In genomic region chr12:128367961-128368360, GRCh38 we compare ENCODE assay signal across 33 cellular contexts.
DNase-seq lines count a peak whose midpoint lies in the region; ATAC-seq and TF ChIP-seq lines count a peak whose summit lies in the region.
"Had no signal": no experiment of that assay in that cellular context is flagged by ENCODE, and none has a peak within 500 bp of the region (broad histone marks: within the 10 kb centered on the region; RNA-seq: fewer than 3 reads in every experiment).

No MANE protein-coding gene starts in this region.

- H3K36me3 Mint-ChIP-seq in neural crest cell (ENCODE audit: low read depth) = no peaks in the 10 kb centered on the region
- H3K36me3 Mint-ChIP-seq: CD14-positive monocyte; CD4-positive, alpha-beta memory T cell; CD4-positive, CD25-positive, alpha-beta regulatory T cell; CD8-positive, alpha-beta T cell had no signal

- no peak overlapping the region for H3K4me2 ChIP-seq in mesenchymal stem cell (ENCODE audit: low read length, poor library complexity, severe bottlenecking)
- H3K4me2 ChIP-seq: A549; BLaER1; BLaER1 treated with 17β-estradiol and CSF1 and Interleukin-3, amounts not matched to agents 10 nM and 100 nM had no signal

- no peak overlapping the region for H3K4me3 ChIP-seq in left ventricle myocardium inferior
- H3K4me3 ChIP-seq in right atrium auricular region = no peak overlapping the region
- H3K4me3 ChIP-seq in mesenchymal stem cell (ENCODE audit: insufficient read depth in 1 of 2, low read depth in 1 of 2, low read length in 2 of 2) = no peak overlapping the region
- H3K4me3 ChIP-seq: A549; BLaER1; BLaER1 treated with 17β-estradiol and CSF1 and Interleukin-3, amounts not matched to agents 10 nM and 100 nM had no signal

- H3K36me3 ChIP-seq in left ventricle myocardium inferior (no peaks in the 10 kb centered on the region), right atrium auricular region (no peaks in the 10 kb centered on the region), mesenchymal stem cell (ENCODE audit: control insufficient read depth in 1 of 2, insufficient read depth in 2 of 2, low read depth in 1 of 2, low read length in 2 of 2) (no peaks in the 10 kb centered on the region)
- H3K36me3 ChIP-seq: BE2C; BLaER1; BLaER1 treated with 17β-estradiol and CSF1 and Interleukin-3, amounts not matched to agents 10 nM and 100 nM had no signal

- no peak overlapping the region for H4K8ac ChIP-seq in mesenchymal stem cell (ENCODE audit: low read length)

- no peak overlapping the region for H3K4ac ChIP-seq in mesenchymal stem cell (ENCODE audit: low read depth in 1 of 2, low read length in 2 of 2)

- H3K23ac ChIP-seq in mesenchymal stem cell (ENCODE audit: low read length in 2 of 2) = no peak overlapping the region

- no peak overlapping the region for H2AK5ac ChIP-seq in mesenchymal stem cell (ENCODE audit: low read length, severe bottlenecking)

- no peak overlapping the region for H2BK12ac ChIP-seq in mesenchymal stem cell (ENCODE audit: low read length in 2 of 2)

- no peak overlapping the region for H4K91ac ChIP-seq in mesenchymal stem cell (ENCODE audit: low read length)

- H3K27ac Mint-ChIP-seq in neural crest cell (ENCODE audit: unreplicated experiment) = peak overlapping the region; percentile 47
- H3K27ac Mint-ChIP-seq: B cell; CD14-positive monocyte; CD4-positive, alpha-beta memory T cell; CD4-positive, alpha-beta T cell; CD4-positive, CD25-positive, alpha-beta regulatory T cell; CD8-positive, alpha-beta T cell had no signal

- no peaks in the 10 kb centered on the region for H3K27me3 Mint-ChIP-seq in neural crest cell (ENCODE audit: low read depth)

- no peaks in the 10 kb centered on the region for H3K79me1 ChIP-seq in mesenchymal stem cell (replicated peaks; ENCODE audit: low read length, poor library complexity, severe bottlenecking)

- H3K4me3 Mint-ChIP-seq in neural crest cell = no peak overlapping the region
- H3K4me3 Mint-ChIP-seq: B cell; CD14-positive monocyte; CD4-positive, alpha-beta memory T cell; CD4-positive, alpha-beta T cell; CD4-positive, CD25-positive, alpha-beta regulatory T cell; CD8-positive, alpha-beta memory T cell; CD8-positive, alpha-beta T cell had no signal

- H2BK120ac ChIP-seq in mesenchymal stem cell (ENCODE audit: low read depth, low read length) = no peak overlapping the region

- H3K27me3 ChIP-seq in left ventricle myocardium inferior (ENCODE audit: low read depth) (peaks cover 71% of the 10 kb centered on the region), right atrium auricular region (no peaks in the 10 kb centered on the region), mesenchymal stem cell (ENCODE audit: control insufficient read depth in 1 of 2, insufficient read depth in 1 of 2, low read length in 2 of 2) (peaks cover 18% of the 10 kb centered on the region in 2 experiments)
- H3K27me3 ChIP-seq: BE2C had no signal

- WGBS in mesenchymal stem cell = 86% methylated on average over 7 of the region's 7 CpGs

- ATAC-seq in Right ventricle myocardium inferior = no peak
- ATAC-seq: A549; CD8-positive, alpha-beta T cell had no signal

- H2BK5ac ChIP-seq in mesenchymal stem cell (ENCODE audit: low read depth, low read length, poor library complexity, severe bottlenecking) = no peak overlapping the region

- H3K9ac ChIP-seq in mesenchymal stem cell (ENCODE audit: low read length) = no peak overlapping the region
- H3K9ac ChIP-seq: BLaER1; BLaER1 treated with 17β-estradiol and CSF1 and Interleukin-3, amounts not matched to agents 10 nM and 100 nM had no signal

- peak; percentile 54 for DNase-seq in cardiac septum (ENCODE audit: low spot score)
- DNase-seq in left ventricle myocardium inferior = no peak
- DNase-seq in right atrium auricular region (ENCODE audit: low spot score) = peak; percentile 21
- DNase-seq in Right ventricle myocardium inferior (ENCODE audit: missing footprints) = no peak
- DNase-seq in neural crest cell (ENCODE audit: low read depth, low spot score) = no peak
- no peak for DNase-seq in mesenchymal stem cell
- DNase-seq: 8988T; ACHN; AML-193; BE2C; C1 segment of cervical spinal cord; Caco-2; Calu3; CD4-positive, alpha-beta memory T cell; CD4-positive, alpha-beta T cell; CD4-positive, CD25-positive, alpha-beta regulatory T cell; CD8-positive, alpha-beta memory T cell; CD8-positive, alpha-beta T cell; COR-L47; DMS 273 treated with DMSO at 0.1 percent for 48 hours; DMS153; DMS53; DMS79; DMS79 treated with DMSO at 0.1 percent for 48 hours; DND-41; EL had no signal

- H3K4me1 ChIP-seq in left ventricle myocardium inferior (peaks cover 11% of the 10 kb centered on the region), right atrium auricular region (peaks cover 0 to 13% of the 10 kb centered on the region in 2 donors), mesenchymal stem cell (ENCODE audit: control insufficient read depth, insufficient read depth, low read depth, low read length) (peaks cover 4% of the 10 kb centered on the region)
- H3K4me1 ChIP-seq: A549, BE2C, Caco-2 had no signal

- H3K9me3 Mint-ChIP-seq in neural crest cell = no peaks in the 10 kb centered on the region
- H3K9me3 Mint-ChIP-seq: CD8-positive, alpha-beta T cell had no signal

- H3K9me3 ChIP-seq in left ventricle myocardium inferior (replicated peaks) = no peaks in the 10 kb centered on the region
- H3K9me3 ChIP-seq in right atrium auricular region = no peaks in the 10 kb centered on the region
- no peaks in the 10 kb centered on the region for H3K9me3 ChIP-seq in mesenchymal stem cell (ENCODE audit: control insufficient read depth, low read length)
- H3K9me3 ChIP-seq: A549, BE2C, BLaER1, Caco-2 had no signal

- H3K4me1 Mint-ChIP-seq in neural crest cell = peaks cover 59% of the 10 kb centered on the region
- H3K4me1 Mint-ChIP-seq: B cell had no signal

- no peak overlapping the region for H3K18ac ChIP-seq in mesenchymal stem cell (ENCODE audit: low read depth in 1 of 2, low read length in 2 of 2)

- H2AFZ ChIP-seq in mesenchymal stem cell (ENCODE audit: low read depth, low read length) = no peak overlapping the region

- H2BK15ac ChIP-seq in mesenchymal stem cell (ENCODE audit: low read depth, poor library complexity, severe bottlenecking) = no peak overlapping the region

- TF ChIP-seq CTCF in left ventricle myocardium inferior (IDR thresholded peaks at IDR 0.05; ENCODE audit: borderline replicate concordance) = no peak
- TF ChIP-seq CTCF in right atrium auricular region (IDR thresholded peaks at IDR 0.05) = no peak
- no peak for TF ChIP-seq CTCF in neural crest cell (conservative IDR thresholded peaks at IDR 0.05)

- no peak overlapping the region for H3K14ac ChIP-seq in mesenchymal stem cell (ENCODE audit: low read length in 2 of 2)

- intact Hi-C loops in cardiac septum (cut with DNase I) (no loop called here), left ventricle myocardium inferior (cut with micrococcal nuclease) (no loop called here), Right ventricle myocardium inferior (cut with DNase I) (no loop called here)

- H3K27ac ChIP-seq in left ventricle myocardium inferior (replicated peaks) (no peak overlapping the region), right atrium auricular region (no peak overlapping the region), mesenchymal stem cell (ENCODE audit: low read length, poor library complexity, severe bottlenecking) (no peak overlapping the region)
- H3K27ac ChIP-seq: 22Rv1; A549; BLaER1; BLaER1 treated with 17β-estradiol and CSF1 and Interleukin-3, amounts not matched to agents 10 nM and 100 nM; C4-2B had no signal

Comparison
In these comparisons a context has a peak if more than half of its experiments do, and no peak if none do; other contexts are left out.
1. DNase-seq: peak in cardiac septum (single experiment) and right atrium auricular region (single experiment); none in left ventricle myocardium inferior (single experiment), Right ventricle myocardium inferior (single experiment), neural crest cell (single experiment) and mesenchymal stem cell (single experiment).